31 cellular contexts compared by ENCODE assay signal in the genomic region with DNA sequence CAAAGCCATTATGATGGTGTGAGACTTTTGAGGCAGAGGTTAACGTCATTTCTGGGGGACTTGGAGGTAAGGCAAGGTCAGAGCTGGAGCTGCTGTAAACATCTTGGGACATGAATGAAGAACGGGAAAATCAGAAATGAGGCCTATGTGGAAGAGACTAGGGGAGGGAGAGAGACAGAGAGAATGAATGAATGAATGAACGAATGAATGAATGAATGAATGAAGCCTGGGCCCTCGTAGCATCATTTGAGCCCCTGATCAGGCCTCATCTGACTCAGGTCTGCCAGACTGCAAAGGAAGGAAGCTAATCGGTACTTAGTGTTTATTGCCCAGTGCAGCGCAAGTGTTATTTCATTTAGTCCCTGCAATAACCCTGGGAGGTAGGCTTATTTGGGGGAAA.
"Had no signal": no experiment of that assay in that cellular context is flagged by ENCODE, and none has a peak within 500 bp of the region (broad histone marks: within the 10 kb centered on the region; RNA-seq: fewer than 3 reads in every experiment).

No MANE protein-coding gene starts in this region.

- DNase-seq: naive thymus-derived CD8-positive, alpha-beta T cell; nephron progenitor cell; occipital lobe; ovary; posterior cingulate gyrus; psoas muscle; right cardiac atrium; right lobe of liver; sigmoid colon; spleen; stimulated activated CD4-positive, alpha-beta T cell treated with anti-CD3 and anti-CD28 coated beads, Interleukin-12 subunit alpha, Interleukin-12 subunit beta, amount 100 ng/mL, for 4 hours; stimulated activated CD4-positive, alpha-beta T cell treated with anti-CD3 and anti-CD28 coated beads, Interleukin-1b, Interleukin-23, amount 100 ng/mL, for 48 hours; stimulated activated CD4-positive, alpha-beta T cell treated with anti-CD3 and anti-CD28 coated beads, Interleukin-4, amount 100 ng/mL, for 1 hour; stimulated activated CD4-positive, alpha-beta T cell treated with anti-CD3 and anti-CD28 coated beads, Interleukin-4, amount 100 ng/mL, for 4 hours; stimulated activated CD8-positive, alpha-beta memory T cell treated with anti-CD3 and anti-CD28 coated beads, Interleukin-4, amount 100 ng/mL, for 48 hours; stimulated activated naive CD4-positive, alpha-beta T cell; stimulated activated naive CD8-positive, alpha-beta T cell treated with anti-CD3 and anti-CD28 coated beads, Interleukin-15, amount 100 ng/mL, for 72 hours; stimulated activated naive CD8-positive, alpha-beta T cell treated with anti-CD3 and anti-CD28 coated beads, Interleukin-15, Interleukin-2, amounts not matched to agents 100 U/mL and 50 U/mL, for 24 hours; substantia nigra; testis; tibial artery; transverse colon; upper lobe of right lung; uterus had no signal

- H3K4me3 Mint-ChIP-seq: naive thymus-derived CD8-positive, alpha-beta T cell; natural killer cell treated with Interleukin-12 subunit alpha and Interleukin-12 subunit beta and Interleukin-15 and Interleukin-18, amount 100 ng/mL, for 72 hours; nephron progenitor cell; neural crest cell; stimulated activated memory B cell treated with anti-CD40 and anti-IgM and Interleukin-4, amounts not matched to agents 10 μg/mL and 1 μg/mL and 100 μg/mL, for 72 hours; stimulated activated naive CD8-positive, alpha-beta T cell treated with anti-CD3 and anti-CD28 coated beads, Interleukin-15, amount 100 ng/mL, for 72 hours; type B pancreatic cell had no signal

- H3K27me3 ChIP-seq: ovary, right lobe of liver, sigmoid colon, testis, transverse colon, upper lobe of right lung, uterus had no signal

- H3K79me2 ChIP-seq: parathyroid adenoma had no signal

- ATAC-seq: naive thymus-derived CD8-positive, alpha-beta T cell; psoas muscle; right cardiac atrium; right lobe of liver; stimulated activated memory B cell treated with anti-CD40 and anti-IgM and Interleukin-4, amounts not matched to agents 10 μg/mL and 1 μg/mL and 100 μg/mL, for 72 hours; stimulated activated naive CD8-positive, alpha-beta T cell treated with anti-CD3 and anti-CD28 coated beads, Interleukin-15, amount 100 ng/mL, for 72 hours; stimulated activated naive CD8-positive, alpha-beta T cell treated with anti-CD3 and anti-CD28 coated beads, Interleukin-15, Interleukin-2, amounts not matched to agents 100 U/mL and 50 U/mL, for 24 hours; upper lobe of right lung had no signal

- H3K27ac Mint-ChIP-seq: natural killer cell treated with Interleukin-12 subunit alpha and Interleukin-12 subunit beta and Interleukin-15 and Interleukin-18, amount 100 ng/mL, for 72 hours; nephron progenitor cell; stimulated activated memory B cell treated with anti-CD40 and anti-IgM and Interleukin-4, amounts not matched to agents 10 μg/mL and 1 μg/mL and 100 μg/mL, for 72 hours; stimulated activated naive CD8-positive, alpha-beta T cell treated with anti-CD3 and anti-CD28 coated beads, Interleukin-15, amount 100 ng/mL, for 72 hours; type B pancreatic cell had no signal

- H3K9me3 ChIP-seq: ovary, psoas muscle, right lobe of liver, sigmoid colon, spleen, suprapubic skin, testis, tibial artery, transverse colon, upper lobe of right lung, uterus had no signal

- H3K4me3 ChIP-seq: ovary, psoas muscle, right lobe of liver, sigmoid colon, smooth muscle cell, spleen, suprapubic skin, testis, tibial artery, transverse colon, upper lobe of right lung, uterus had no signal

- H3K27ac ChIP-seq: ovary, parathyroid adenoma, psoas muscle, right lobe of liver, sigmoid colon, spleen, suprapubic skin, testis, tibial artery, transverse colon, upper lobe of right lung, uterus had no signal

- H3K4me1 Mint-ChIP-seq: stimulated activated memory B cell treated with anti-CD40 and anti-IgM and Interleukin-4, amounts not matched to agents 10 μg/mL and 1 μg/mL and 100 μg/mL, for 72 hours; stimulated activated naive CD8-positive, alpha-beta T cell treated with anti-CD3 and anti-CD28 coated beads, Interleukin-15, amount 100 ng/mL, for 72 hours had no signal

- H3K9ac ChIP-seq: parathyroid adenoma had no signal

- H2AFZ ChIP-seq: parathyroid adenoma had no signal

- H3K4me1 ChIP-seq: parathyroid adenoma, right lobe of liver, spleen, suprapubic skin, tibial artery, transverse colon, upper lobe of right lung, uterus had no signal

- H3K36me3 Mint-ChIP-seq: naive thymus-derived CD8-positive, alpha-beta T cell; natural killer cell treated with Interleukin-12 subunit alpha and Interleukin-12 subunit beta and Interleukin-15 and Interleukin-18, amount 100 ng/mL, for 72 hours; stimulated activated memory B cell treated with anti-CD40 and anti-IgM and Interleukin-4, amounts not matched to agents 10 μg/mL and 1 μg/mL and 100 μg/mL, for 72 hours; type B pancreatic cell had no signal

- H3K4me2 ChIP-seq: smooth muscle cell had no signal

- H3K36me3 ChIP-seq: ovary, right lobe of liver, sigmoid colon, spleen, suprapubic skin, tibial artery, transverse colon, upper lobe of right lung, uterus had no signal
